ENCODE assay signal across 8 cellular contexts in the genomic region with DNA sequence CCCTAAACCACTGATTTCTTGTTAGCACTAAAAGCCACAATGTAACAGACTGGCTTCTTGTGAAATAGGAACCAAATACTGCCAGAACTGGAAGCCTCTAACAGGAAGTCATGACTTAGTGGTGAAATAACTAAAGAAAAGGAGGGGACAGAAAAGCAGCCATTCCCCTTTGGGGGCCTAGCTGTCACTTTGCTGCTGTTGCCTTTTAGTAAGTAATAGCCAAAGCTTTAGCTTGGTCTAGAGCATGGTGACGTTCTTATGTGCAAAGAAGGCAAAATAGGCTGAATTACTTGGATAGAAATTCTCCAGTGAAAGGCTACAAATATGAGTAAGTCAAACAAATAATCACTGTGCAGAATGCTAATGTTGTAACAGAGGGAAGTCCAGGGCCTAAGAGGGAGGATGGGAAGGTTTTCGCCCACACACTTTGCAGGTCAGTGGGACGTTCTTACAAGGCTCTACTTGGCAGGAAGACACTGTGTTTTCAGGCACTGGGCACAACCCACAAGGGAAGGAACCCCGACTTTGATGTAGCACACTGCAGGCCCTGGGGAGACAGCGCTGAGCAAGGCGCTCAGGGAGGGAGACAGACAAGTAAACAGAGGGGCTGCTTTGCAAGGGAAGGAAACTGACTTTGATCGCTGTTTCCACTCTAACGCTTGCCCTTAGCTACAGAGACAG. TPM values are rescaled to one million over a fixed set of nuclear protein-coding genes. Genes with fewer than 3 reads are reported as not detected.
A peak's percentile ranks its signal among the peaks of the same experiment; 100 is the strongest.
DNase-seq lines count a peak whose midpoint lies in the region; ATAC-seq and TF ChIP-seq lines count a peak whose summit lies in the region.

No MANE protein-coding gene starts in this region.

- H3K36me3 ChIP-seq in ovary (no peaks in the 10 kb centered on the region), PC-9 (ENCODE audit: low read depth) (no peaks in the 10 kb centered on the region)

- no peaks in the 10 kb centered on the region for H4K20me1 ChIP-seq in PC-9 (ENCODE audit: insufficient read depth)

- TF ChIP-seq CTCF in endothelial cell (IDR thresholded peaks at IDR 0.05; ENCODE audit: unreplicated experiment): no peak
- TF ChIP-seq CTCF in ovary (IDR thresholded peaks at IDR 0.05): no peak
- TF ChIP-seq CTCF in PC-9 (conservative IDR thresholded peaks at IDR 0.05): no peak

- no peak overlapping the region for H2AFZ ChIP-seq in PC-9

- no peaks in the 10 kb centered on the region for H3K79me2 ChIP-seq in PC-9 (ENCODE audit: low read depth)

- peak overlapping the region; percentile 83 for H3K27ac Mint-ChIP-seq in endothelial cell (ENCODE audit: unreplicated experiment)

- BruUV-seq in PC-9 (replicated peaks; lab: Mats Ljungman, UMichigan): no TSS peak

- TF ChIP-seq POLR2A in ovary (IDR thresholded peaks at IDR 0.05): no peak

- H3K9me2 ChIP-seq in PC-9 (ENCODE audit: insufficient read depth): no peaks in the 10 kb centered on the region

- CTCF ChIA-PET in PC-9 (lab: Charles Lee): no interaction called here

- TF ChIP-seq EP300 in ovary (IDR thresholded peaks at IDR 0.05): no peak

- 17 to 27% (median 24%) methylated on average over 8 of the region's 8 CpGs for WGBS in ovary, 3 donors

- intact Hi-C loops in ovary (cut with DNase I): no loop called here
- intact Hi-C loops in PC-9 (cut with micrococcal nuclease; ENCODE audit: unreplicated experiment): no loop called here

- H3K9me3 ChIP-seq in ovary (no peaks in the 10 kb centered on the region), PC-9 (ENCODE audit: insufficient read depth, low read depth) (no peaks in the 10 kb centered on the region)

- POLR2A ChIA-PET in PC-9 (lab: Charles Lee; ENCODE audit: unreplicated experiment): no interaction called here

- H3K4me3 ChIP-seq in ovary: no peak overlapping the region
- H3K4me3 ChIP-seq in PC-9: no peak overlapping the region

- H3K4me1 ChIP-seq in ovary (ENCODE audit: insufficient read depth) (peaks cover 3% of the 10 kb centered on the region), PC-9 (replicated peaks; ENCODE audit: insufficient read depth) (peaks cover 30% of the 10 kb centered on the region)

- peaks cover 3% of the 10 kb centered on the region for H3K27me3 Mint-ChIP-seq in endothelial cell (ENCODE audit: unreplicated experiment)

- no peaks in the 10 kb centered on the region for H3K9me3 Mint-ChIP-seq in endothelial cell (ENCODE audit: unreplicated experiment)

- H3K27me3 ChIP-seq in ovary (no peaks in the 10 kb centered on the region), PC-9 (ENCODE audit: insufficient read depth, low read depth) (no peaks in the 10 kb centered on the region)

- ATAC-seq in GM21447 (IDR thresholded peaks at IDR 0.05; ENCODE audit: unreplicated experiment) (peak; percentile 66), GM21367 (IDR thresholded peaks at IDR 0.05; ENCODE audit: unreplicated experiment) (no peak), HG02588 (IDR thresholded peaks at IDR 0.05; ENCODE audit: unreplicated experiment) (no peak), GM21529 (IDR thresholded peaks at IDR 0.05; ENCODE audit: unreplicated experiment) (no peak)

- H3K4me3 Mint-ChIP-seq in endothelial cell (ENCODE audit: unreplicated experiment): no peak overlapping the region

- peak overlapping the region in 1 of 2 donors; percentile 35 for H3K27ac ChIP-seq in ovary
- H3K27ac ChIP-seq in PC-9: no peak overlapping the region

- H3K36me3 Mint-ChIP-seq in endothelial cell (ENCODE audit: low read depth, unreplicated experiment): no peaks in the 10 kb centered on the region

- H3F3A ChIP-seq in PC-9 (ENCODE audit: insufficient read depth, low read depth): peaks cover 6% of the 10 kb centered on the region; the same call in 1 of the 2 replicates

- H3K4me2 ChIP-seq in PC-9: no peak overlapping the region

- DNase-seq in SIG-M5 treated with dmso at 0.1 percent for 504 hours (lab: John Stamatoyannopoulos, UW; ENCODE audit: unreplicated experiment): peak; percentile 84
- DNase-seq in endothelial cell (ENCODE audit: low spot score): no peak
- DNase-seq in ovary: peak in 4 of 5 donors; percentile 18 to 38 (median 23)
- no peak for DNase-seq in PC-9

- H3K4me1 Mint-ChIP-seq in endothelial cell (ENCODE audit: unreplicated experiment): peaks cover 30% of the 10 kb centered on the region

RNA-seq across cellular contexts. Expression of a gene that starts 16.6 kb away (rescaled TPM):
- total RNA-seq in endothelial cell (ENCODE audit: unreplicated experiment) (0.90 TPM), ovary (1 to 10 TPM in 5 of 7 donors, under 1 TPM in 2; 0.68 to 2.7 (median 1.1) TPM), PC-9 (2021) (0.17 and 0.63 TPM in 2 replicates)
- polyA plus RNA-seq in ovary: 1 to 10 TPM in 1 of 2 donors, under 1 TPM in 1; 0.96 to 4.0 TPM

RNA-seq across cellular contexts. Expression of a gene that starts 28.4 kb away (rescaled TPM):
- total RNA-seq in endothelial cell (ENCODE audit: unreplicated experiment) (28.5 TPM), ovary (10 to 100 TPM; 17.0 to 51.8 (median 34.4) TPM), PC-9 (2021) (83.5 and 101 TPM in 2 replicates)
- polyA plus RNA-seq in ovary: 10 to 100 TPM; 25.9 to 60.6 TPM

Comparison
In these comparisons a context has a peak if more than half of its experiments do, and no peak if none do; other contexts are left out.
1. DNase-seq: peak in SIG-M5 treated with dmso at 0.1 percent for 504 hours (single experiment) and ovary (4 of 5); none in endothelial cell (single experiment) and PC-9 (0 of 2).